Comparison of ENCODE assay signal across 17 cellular contexts in genomic region chr4:99043346-99043745, GRCh38. TPM values are rescaled to one million over a fixed set of nuclear protein-coding genes. Genes with fewer than 3 reads are reported as not detected.
A peak's percentile ranks its signal among the peaks of the same experiment; 100 is the strongest.
DNase-seq lines count a peak whose midpoint lies in the region; ATAC-seq and TF ChIP-seq lines count a peak whose summit lies in the region.
"Had no signal": no experiment of that assay in that cellular context is flagged by ENCODE, and none has a peak within 500 bp of the region (broad histone marks: within the 10 kb centered on the region; RNA-seq: fewer than 3 reads in every experiment).

No MANE protein-coding gene starts in this region.

- H3K27ac ChIP-seq in CD8-positive, alpha-beta T cell (ENCODE audit: low read depth, low read length) = peak overlapping the region; percentile 54
- H3K27ac ChIP-seq in colonic mucosa = no peak overlapping the region
- H3K27ac ChIP-seq in right atrium auricular region = no peak overlapping the region
- H3K27ac ChIP-seq: cardiac muscle cell, sigmoid colon, thyroid gland had no signal

- H3K4me1 ChIP-seq in CD8-positive, alpha-beta T cell (ENCODE audit: insufficient read depth, low read length) = peaks cover 20% of the 10 kb centered on the region
- H3K4me1 ChIP-seq in colonic mucosa (no peaks in the 10 kb centered on the region), right atrium auricular region (no peaks in the 10 kb centered on the region)
- H3K4me1 ChIP-seq: thyroid gland had no signal

- peaks cover 40% of the 10 kb centered on the region for H3K36me3 Mint-ChIP-seq in CD8-positive, alpha-beta T cell
- H3K36me3 Mint-ChIP-seq in activated T-helper 1 cell treated with anti-CD3 and anti-CD28 coated beads, Interleukin-12 subunit alpha, Interleukin-12 subunit beta, Interleukin-2, Interleukin-4 antibody, amounts not matched to agents 30 ng/mL and 10 ng/mL and 1 ng/mL, durations not matched to agents 14 hours and 24 hours and 36 hours (ENCODE audit: low read depth) = peaks cover 44% of the 10 kb centered on the region
- H3K36me3 Mint-ChIP-seq in naive thymus-derived CD8-positive, alpha-beta T cell = peaks cover 5 to 41% (median 18%) of the 10 kb centered on the region in 3 donors

- intact Hi-C loops in CD8-positive, alpha-beta T cell (cut with DNase I, micrococcal nuclease) = loop anchor here in 1 of 2 experiments (1.0 to 5.0 kb wide), 5 partner anchors 11 to 901 kb away; partner anchors contain the start of genes ADH5, METAP1 and STPG2
- intact Hi-C loops in activated T-helper 1 cell treated with anti-CD3 and anti-CD28 coated beads, Interleukin-12 subunit alpha, Interleukin-12 subunit beta, Interleukin-2, Interleukin-4 antibody, amounts not matched to agents 30 ng/mL and 10 ng/mL and 1 ng/mL, durations not matched to agents 14 hours and 24 hours and 36 hours (cut with micrococcal nuclease) = loop anchor here (2.0 kb wide), 1 partner anchor 47 kb away; no protein-coding TSS in a partner anchor
- intact Hi-C loops in colonic mucosa (cut with DNase I) = no loop called here

- in situ Hi-C loops in KBM-7 (cut with MboI; ENCODE audit: low pct_unique_long_range_greater_than_20kb, low sequenced_read_pairs) = no loop called here

- H3K9ac ChIP-seq in colonic mucosa (ENCODE audit: low read depth in 2 of 2, low read length in 2 of 2) = no peak overlapping the region

- H3K9me3 Mint-ChIP-seq in CD8-positive, alpha-beta T cell = no peaks in the 10 kb centered on the region
- H3K9me3 Mint-ChIP-seq in activated T-helper 1 cell treated with anti-CD3 and anti-CD28 coated beads, Interleukin-12 subunit alpha, Interleukin-12 subunit beta, Interleukin-2, Interleukin-4 antibody, amounts not matched to agents 30 ng/mL and 10 ng/mL and 1 ng/mL, durations not matched to agents 14 hours and 24 hours and 36 hours = peaks cover 5% of the 10 kb centered on the region
- H3K9me3 Mint-ChIP-seq in naive thymus-derived CD8-positive, alpha-beta T cell = peaks cover 0 to 6% (median under 1%) of the 10 kb centered on the region in 9 donors

- no peaks in the 10 kb centered on the region for H3K27me3 Mint-ChIP-seq in CD8-positive, alpha-beta T cell (ENCODE audit: low read depth)
- H3K27me3 Mint-ChIP-seq in activated T-helper 1 cell treated with anti-CD3 and anti-CD28 coated beads, Interleukin-12 subunit alpha, Interleukin-12 subunit beta, Interleukin-2, Interleukin-4 antibody, amounts not matched to agents 30 ng/mL and 10 ng/mL and 1 ng/mL, durations not matched to agents 14 hours and 24 hours and 36 hours (ENCODE audit: insufficient read depth) = no peaks in the 10 kb centered on the region
- no peaks in the 10 kb centered on the region for H3K27me3 Mint-ChIP-seq in naive thymus-derived CD8-positive, alpha-beta T cell

- no peaks in the 10 kb centered on the region for H3K27me3 ChIP-seq in CD8-positive, alpha-beta T cell (ENCODE audit: insufficient read depth, low read length)
- no peaks in the 10 kb centered on the region for H3K27me3 ChIP-seq in colonic mucosa
- no peaks in the 10 kb centered on the region for H3K27me3 ChIP-seq in right atrium auricular region
- H3K27me3 ChIP-seq: cardiac muscle cell, sigmoid colon, thyroid gland had no signal

- no peak overlapping the region for H3K4me3 ChIP-seq in CD8-positive, alpha-beta T cell (ENCODE audit: low read depth, low read length)
- H3K4me3 ChIP-seq in colonic mucosa (no peak overlapping the region), right atrium auricular region (no peak overlapping the region)
- H3K4me3 ChIP-seq: cardiac muscle cell, sigmoid colon, thyroid gland had no signal

- ATAC-seq in CD8-positive, alpha-beta T cell = peak; percentile 96
- peak; percentile 92 to 97 for ATAC-seq in naive thymus-derived CD8-positive, alpha-beta T cell
- ATAC-seq in HG02840 (IDR thresholded peaks at IDR 0.05; ENCODE audit: low FRiP score, unreplicated experiment) = no peak
- ATAC-seq in GM21515 (IDR thresholded peaks at IDR 0.05; ENCODE audit: unreplicated experiment) = no peak
- ATAC-seq: left cardiac atrium had no signal

- peak overlapping the region; percentile 84 for H3K27ac Mint-ChIP-seq in CD8-positive, alpha-beta T cell
- peak overlapping the region; percentile 80 for H3K27ac Mint-ChIP-seq in activated T-helper 1 cell treated with anti-CD3 and anti-CD28 coated beads, Interleukin-12 subunit alpha, Interleukin-12 subunit beta, Interleukin-2, Interleukin-4 antibody, amounts not matched to agents 30 ng/mL and 10 ng/mL and 1 ng/mL, durations not matched to agents 14 hours and 24 hours and 36 hours
- H3K27ac Mint-ChIP-seq in naive thymus-derived CD8-positive, alpha-beta T cell = peak overlapping the region; percentile 77 to 93 (median 88)

- peak overlapping the region; percentile 20 for H3K4me3 Mint-ChIP-seq in CD8-positive, alpha-beta T cell
- H3K4me3 Mint-ChIP-seq in activated T-helper 1 cell treated with anti-CD3 and anti-CD28 coated beads, Interleukin-12 subunit alpha, Interleukin-12 subunit beta, Interleukin-2, Interleukin-4 antibody, amounts not matched to agents 30 ng/mL and 10 ng/mL and 1 ng/mL, durations not matched to agents 14 hours and 24 hours and 36 hours = peak overlapping the region; percentile 43
- H3K4me3 Mint-ChIP-seq in naive thymus-derived CD8-positive, alpha-beta T cell = peak overlapping the region; percentile 2 to 78 (median 57)

- H3K4me1 Mint-ChIP-seq in CD8-positive, alpha-beta T cell (ENCODE audit: low read depth) = peaks cover 19% of the 10 kb centered on the region
- peaks cover 19% of the 10 kb centered on the region for H3K4me1 Mint-ChIP-seq in activated T-helper 1 cell treated with anti-CD3 and anti-CD28 coated beads, Interleukin-12 subunit alpha, Interleukin-12 subunit beta, Interleukin-2, Interleukin-4 antibody, amounts not matched to agents 30 ng/mL and 10 ng/mL and 1 ng/mL, durations not matched to agents 14 hours and 24 hours and 36 hours (ENCODE audit: low read depth)
- peaks cover 6 to 23% (median 18%) of the 10 kb centered on the region in 4 donors for H3K4me1 Mint-ChIP-seq in naive thymus-derived CD8-positive, alpha-beta T cell

- DNase-seq in CD8-positive, alpha-beta T cell = no peak
- DNase-seq in KBM-7 (peak; percentile 47), colonic mucosa (no peak), right atrium auricular region (ENCODE audit: low spot score) (no peak)
- no peak for DNase-seq in activated T-helper 1 cell treated with anti-CD3 and anti-CD28 coated beads, Interleukin-12 subunit alpha, Interleukin-12 subunit beta, Interleukin-2, Interleukin-4 antibody, amounts not matched to agents 30 ng/mL and 10 ng/mL and 1 ng/mL, durations not matched to agents 14 hours and 24 hours and 36 hours (ENCODE audit: low spot score)
- peak in 4 of 10 donors; percentile 22 to 68 (median 52) for DNase-seq in naive thymus-derived CD8-positive, alpha-beta T cell
- DNase-seq: effector CD4-positive, alpha-beta T cell; hippocampal formation; left cardiac atrium; midbrain; NCI-H2081; NCI-H82; sigmoid colon; thyroid gland had no signal

- no peak for TF ChIP-seq CTCF in CD8-positive, alpha-beta T cell (IDR thresholded peaks at IDR 0.05)
- TF ChIP-seq CTCF in colonic mucosa (IDR thresholded peaks at IDR 0.05) (no peak), right atrium auricular region (IDR thresholded peaks at IDR 0.05) (no peak)

- POLR2A ChIA-PET in CD8-positive, alpha-beta T cell (lab: Charles Lee) = interaction anchor here (1.1 to 2.6 kb wide), 4 partner anchors 12 to 115 kb away, joined by 3 to 18 read pairs (median 6); partner anchors contain the start of genes ADH5, EIF4E and METAP1
- POLR2A ChIA-PET in naive thymus-derived CD8-positive, alpha-beta T cell (lab: Charles Lee) = interaction anchor here (0.5 to 1.6 kb wide), 6 partner anchors 11 to 900 kb away, joined by 3 to 22 read pairs (median 3); partner anchors contain the start of genes ADH5, EIF4E, METAP1 and STPG2

- H3K9me3 ChIP-seq in CD8-positive, alpha-beta T cell (ENCODE audit: low read length) = peaks cover under 1% of the 10 kb centered on the region
- H3K9me3 ChIP-seq in colonic mucosa (no peaks in the 10 kb centered on the region), right atrium auricular region (peaks cover 0 to 7% of the 10 kb centered on the region in 2 donors)
- H3K9me3 ChIP-seq: sigmoid colon, thyroid gland had no signal

- no peaks in the 10 kb centered on the region for H3K36me3 ChIP-seq in CD8-positive, alpha-beta T cell (ENCODE audit: insufficient read depth, low read length)
- no peaks in the 10 kb centered on the region for H3K36me3 ChIP-seq in colonic mucosa
- peaks cover 26% of the 10 kb centered on the region for H3K36me3 ChIP-seq in right atrium auricular region
- H3K36me3 ChIP-seq: thyroid gland had no signal

- CTCF ChIA-PET in CD8-positive, alpha-beta T cell (lab: Charles Lee) = interaction anchor here (0.8 to 2.6 kb wide), 5 partner anchors 11 to 48 kb away, joined by 3 to 15 read pairs (median 10); partner anchors contain the start of genes ADH5 and METAP1

RNA-seq across cellular contexts. Expression of gene ADH5, which starts 45.2 kb away (rescaled TPM):
- total RNA-seq in CD8-positive, alpha-beta T cell = 10 to 100 TPM; 50.0 to 51.7 TPM
- total RNA-seq in activated T-helper 1 cell treated with anti-CD3 and anti-CD28 coated beads, Interleukin-12 subunit alpha, Interleukin-12 subunit beta, Interleukin-2, Interleukin-4 antibody, amounts not matched to agents 30 ng/mL and 10 ng/mL and 1 ng/mL, durations not matched to agents 14 hours and 24 hours and 36 hours = 68.8 and 74.9 TPM in 2 replicates
- total RNA-seq in naive thymus-derived CD8-positive, alpha-beta T cell = 10 to 100 TPM; 84.9 to 86.1 TPM
- 100 to 1,000 TPM; 125 to 137 (median 136) TPM for polyA plus RNA-seq in naive thymus-derived CD8-positive, alpha-beta T cell
- total RNA-seq in colonic mucosa (100 to 1,000 TPM; 165 to 240 TPM), right atrium auricular region (10 to 100 TPM; 67.4 to 76.3 TPM)

RNA-seq across cellular contexts. Expression of gene METAP1, which starts 47.8 kb away (rescaled TPM):
- 10 to 100 TPM; 21.0 to 23.2 TPM for total RNA-seq in CD8-positive, alpha-beta T cell
- 58.1 and 61.3 TPM in 2 replicates for total RNA-seq in activated T-helper 1 cell treated with anti-CD3 and anti-CD28 coated beads, Interleukin-12 subunit alpha, Interleukin-12 subunit beta, Interleukin-2, Interleukin-4 antibody, amounts not matched to agents 30 ng/mL and 10 ng/mL and 1 ng/mL, durations not matched to agents 14 hours and 24 hours and 36 hours
- 10 to 100 TPM; 37.1 to 44.9 TPM for total RNA-seq in naive thymus-derived CD8-positive, alpha-beta T cell
- 10 to 100 TPM; 23.8 to 29.2 (median 24.3) TPM for polyA plus RNA-seq in naive thymus-derived CD8-positive, alpha-beta T cell
- 10 to 100 TPM; 66.2 to 69.3 TPM for total RNA-seq in colonic mucosa
- 10 to 100 TPM; 50.3 to 56.2 TPM for total RNA-seq in right atrium auricular region

Comparison
In these comparisons a context has a peak if more than half of its experiments do, and no peak if none do; other contexts are left out.
1. ATAC-seq: peak in CD8-positive, alpha-beta T cell (single experiment) and naive thymus-derived CD8-positive, alpha-beta T cell (2 of 2); none in HG02840 (single experiment) and GM21515 (single experiment).
2. Peak in every context shown above with its lines, with median percentiles within 50 percentile points of each other: H3K27ac Mint-ChIP-seq and H3K4me3 Mint-ChIP-seq.